Comparison of ENCODE assay signal across 1 cellular context in genomic region chr4:179666226-179666625, GRCh38.
TF ChIP-seq lines count a peak whose summit lies in the region.

No MANE protein-coding gene starts in this region.

TF ChIP-seq in WTC11, 78 proteins besides CTCF, POLR2A, EP300 and RAD21 (continued from another document):
- TF ChIP-seq ZNF425 (CRISPR knock-in tag; conservative IDR thresholded peaks at IDR 0.05) = no peak
- TF ChIP-seq ATF6 (CRISPR knock-in tag; IDR thresholded peaks at IDR 0.05) = no peak
TF ChIP-seq in WTC11: peak in this region for 0.
